20 cellular contexts compared by ENCODE assay signal in genomic region chr6:31861150-31861549, GRCh38. TPM values are rescaled to one million over a fixed set of nuclear protein-coding genes. Genes with fewer than 3 reads are reported as not detected.
DNase-seq lines count a peak whose midpoint lies in the region; ATAC-seq, FAIRE-seq and TF ChIP-seq lines count a peak whose summit lies in the region.
"Had no signal": no experiment of that assay in that cellular context is flagged by ENCODE, and none has a peak within 500 bp of the region (broad histone marks: within the 10 kb centered on the region; RNA-seq: fewer than 3 reads in every experiment).

No MANE protein-coding gene starts in this region.

- FAIRE-seq in small intestine (lab: Jason Lieb, UNC): no peak
- FAIRE-seq: TTC549 had no signal

- H3K79me2 ChIP-seq in H9 (ENCODE audit: insufficient read depth, low read length) (no peaks in the 10 kb centered on the region), neural progenitor cell (ENCODE audit: low read depth) (peaks cover 6% of the 10 kb centered on the region)

- H3K23ac ChIP-seq in H9 (ENCODE audit: insufficient read length, low read depth, low read length): no peak overlapping the region

- H3K36me3 Mint-ChIP-seq in T-helper 1 cell treated with Interleukin-12 subunit alpha and Interleukin-12 subunit beta and Interleukin-4 antibody, amounts not matched to agents 30 μg/mL and 1 μg/mL, for 36 hours (ENCODE audit: low read depth): peaks cover 20% of the 10 kb centered on the region
- peaks cover 7 to 30% (median 17%) of the 10 kb centered on the region in 3 experiments; a peak in 6 of 7 replicates for H3K36me3 Mint-ChIP-seq in H9 (ENCODE audit: insufficient read depth in 1 of 3, low read depth in 3 of 3)
- H3K36me3 Mint-ChIP-seq in effector memory CD8-positive, alpha-beta T cell (ENCODE audit: insufficient read depth): peaks cover 60% of the 10 kb centered on the region
- peaks cover 4% of the 10 kb centered on the region for H3K36me3 Mint-ChIP-seq in neural progenitor cell

- H2AFZ ChIP-seq in H9 (ENCODE audit: low read length) (no peak overlapping the region), neural progenitor cell (replicated peaks) (no peak overlapping the region)

- no peak overlapping the region for H2BK120ac ChIP-seq in H9 (ENCODE audit: low read depth, low read length, poor library complexity, severe bottlenecking)

- no peak overlapping the region for H2BK20ac ChIP-seq in H9 (ENCODE audit: low read depth, low read length, poor library complexity, severe bottlenecking)

- H3K27ac ChIP-seq in H9 (ENCODE audit: insufficient read length, low read depth, low read length) (no peak overlapping the region), neural progenitor cell (no peak overlapping the region), small intestine (ENCODE audit: low read depth in 1 of 2, low read length in 1 of 2) (no peak overlapping the region)
- H3K27ac ChIP-seq: cardiac muscle cell, SJSA1 had no signal

- no peak overlapping the region for H3K18ac ChIP-seq in H9 (ENCODE audit: insufficient read length, low read depth, low read length)

- no peaks in the 10 kb centered on the region for H3K36me3 ChIP-seq in neural progenitor cell
- peaks cover 4% of the 10 kb centered on the region in 2 donors for H3K36me3 ChIP-seq in small intestine (ENCODE audit: control insufficient read depth in 2 of 2, insufficient read depth in 2 of 2, low read length in 2 of 2)

- TF ChIP-seq CTCF in H9 (conservative IDR thresholded peaks at IDR 0.05) (no peak), neural progenitor cell (IDR thresholded peaks at IDR 0.05) (no peak)

- peaks cover 12% of the 10 kb centered on the region for H3K23me2 ChIP-seq in H9 (ENCODE audit: insufficient read length, low read depth, low read length, poor library complexity, severe bottlenecking)

- ATAC-seq in effector memory CD8-positive, alpha-beta T cell (replicated peaks): no peak
- no peak for ATAC-seq in GM18520 (IDR thresholded peaks at IDR 0.05; ENCODE audit: unreplicated experiment)
- ATAC-seq: left ventricle myocardium superior had no signal

- peaks cover 26% of the 10 kb centered on the region for H3F3A ChIP-seq in neural progenitor cell (ENCODE audit: low read depth)

- no peaks in the 10 kb centered on the region for H4K20me1 ChIP-seq in H9 (ENCODE audit: control insufficient read depth, insufficient read depth, insufficient read length)
- no peaks in the 10 kb centered on the region for H4K20me1 ChIP-seq in neural progenitor cell (ENCODE audit: low read depth)

- no peak overlapping the region for H3K9ac ChIP-seq in H9 (ENCODE audit: extremely low read depth, insufficient read length, low read length)
- no peak overlapping the region for H3K9ac ChIP-seq in neural progenitor cell

- no peaks in the 10 kb centered on the region for H3K79me1 ChIP-seq in H9 (ENCODE audit: insufficient read depth, low read depth, low read length, poor library complexity, severe bottlenecking)

- no peak overlapping the region for H4K8ac ChIP-seq in H9 (replicated peaks; ENCODE audit: insufficient read length, low read depth, low read length)

- H3K27me3 Mint-ChIP-seq in T-helper 1 cell treated with Interleukin-12 subunit alpha and Interleukin-12 subunit beta and Interleukin-4 antibody, amounts not matched to agents 30 μg/mL and 1 μg/mL, for 36 hours (ENCODE audit: low read depth): no peaks in the 10 kb centered on the region
- peaks cover 2% of the 10 kb centered on the region for H3K27me3 Mint-ChIP-seq in H9 (ENCODE audit: low read depth)
- H3K27me3 Mint-ChIP-seq in effector memory CD8-positive, alpha-beta T cell: no peaks in the 10 kb centered on the region
- H3K27me3 Mint-ChIP-seq in neural progenitor cell (ENCODE audit: insufficient read depth, low read depth): peaks cover 6% of the 10 kb centered on the region

- H4K91ac ChIP-seq in H9 (ENCODE audit: insufficient read length, low read depth, low read length): no peak overlapping the region

- no peak for DNase-seq in T-helper 1 cell
- DNase-seq in H9: no peak
- no peak for DNase-seq in effector memory CD8-positive, alpha-beta T cell
- DNase-seq in neural progenitor cell (ENCODE audit: low spot score): no peak
- no peak for DNase-seq in small intestine
- no peak for DNase-seq in NCI-H2227 treated with DMSO at 0.1 percent for 48 hours (lab: John Stamatoyannopoulos, UW)
- DNase-seq: effector CD4-positive, alpha-beta T cell; GOT3; left ventricle myocardium superior; NCI-H1436 treated with DMSO at 0.1 percent for 48 hours; NCI-H446; retina; stimulated activated CD4-positive, alpha-beta T cell treated with anti-CD3 and anti-CD28 coated beads, Interleukin-1b, Interleukin-23, amount 100 ng/mL, for 48 hours had no signal

- no peak overlapping the region for H3K4me2 ChIP-seq in H9 (ENCODE audit: insufficient read depth, insufficient read length, low read length)
- H3K4me2 ChIP-seq in neural progenitor cell: no peak overlapping the region

- H3K4me1 ChIP-seq in H9 (ENCODE audit: insufficient read depth, low read length) (no peaks in the 10 kb centered on the region), neural progenitor cell (no peaks in the 10 kb centered on the region), small intestine (ENCODE audit: control insufficient read depth in 2 of 2, insufficient read depth in 1 of 2, low read depth in 1 of 2, low read length in 1 of 2) (no peaks in the 10 kb centered on the region)

- H2BK5ac ChIP-seq in H9 (ENCODE audit: insufficient read length, low read length): no peak overlapping the region

- peaks cover 20% of the 10 kb centered on the region for H3K4me1 Mint-ChIP-seq in T-helper 1 cell treated with Interleukin-12 subunit alpha and Interleukin-12 subunit beta and Interleukin-4 antibody, amounts not matched to agents 30 μg/mL and 1 μg/mL, for 36 hours (ENCODE audit: low read depth)
- H3K4me1 Mint-ChIP-seq in H9 (peaks cover 13 to 20% of the 10 kb centered on the region in 2 experiments), neural progenitor cell (peaks cover 32% of the 10 kb centered on the region)
- peaks cover 26 to 27% of the 10 kb centered on the region in 2 donors for H3K4me1 Mint-ChIP-seq in effector memory CD8-positive, alpha-beta T cell (ENCODE audit: low read depth in 2 of 2)

- no peak overlapping the region for H4K5ac ChIP-seq in H9 (ENCODE audit: insufficient read length, low read depth, low read length)

- no peak overlapping the region for H3T11ph ChIP-seq in H9 (ENCODE audit: low read length)

- H3K4me3 Mint-ChIP-seq in T-helper 1 cell treated with Interleukin-12 subunit alpha and Interleukin-12 subunit beta and Interleukin-4 antibody, amounts not matched to agents 30 μg/mL and 1 μg/mL, for 36 hours: peak overlapping the region; percentile 98
- H3K4me3 Mint-ChIP-seq in H9: peak overlapping the region; percentile 84 to 98
- peak overlapping the region; percentile 88 to 96 for H3K4me3 Mint-ChIP-seq in effector memory CD8-positive, alpha-beta T cell
- H3K4me3 Mint-ChIP-seq in neural progenitor cell: peak overlapping the region; percentile 98

- H3K4me3 ChIP-seq in neural progenitor cell: no peak overlapping the region
- H3K4me3 ChIP-seq in small intestine (ENCODE audit: low read depth in 1 of 2, low read length in 2 of 2): no peak overlapping the region

- no peaks in the 10 kb centered on the region for H3K9me3 Mint-ChIP-seq in T-helper 1 cell treated with Interleukin-12 subunit alpha and Interleukin-12 subunit beta and Interleukin-4 antibody, amounts not matched to agents 30 μg/mL and 1 μg/mL, for 36 hours
- H3K9me3 Mint-ChIP-seq in H9: no peaks in the 10 kb centered on the region; a peak in 1 of 5 replicates
- no peaks in the 10 kb centered on the region for H3K9me3 Mint-ChIP-seq in effector memory CD8-positive, alpha-beta T cell
- H3K9me3 Mint-ChIP-seq in neural progenitor cell: no peaks in the 10 kb centered on the region

- H3K9me3 ChIP-seq in H9 (ENCODE audit: control insufficient read depth, low read depth, low read length) (no peaks in the 10 kb centered on the region), neural progenitor cell (ENCODE audit: low read depth) (no peaks in the 10 kb centered on the region), small intestine (ENCODE audit: control insufficient read depth, low read depth) (no peaks in the 10 kb centered on the region)
- H3K9me3 ChIP-seq: SJSA1, thoracic aorta had no signal

- H3K14ac ChIP-seq in H9 (ENCODE audit: insufficient read depth, low read length): no peak overlapping the region

- no peak overlapping the region for H2AK5ac ChIP-seq in H9 (ENCODE audit: insufficient read length, low read length)

- H3K56ac ChIP-seq in H9 (ENCODE audit: insufficient read length, low read depth, low read length): no peak overlapping the region

- H3K27ac Mint-ChIP-seq in T-helper 1 cell treated with Interleukin-12 subunit alpha and Interleukin-12 subunit beta and Interleukin-4 antibody, amounts not matched to agents 30 μg/mL and 1 μg/mL, for 36 hours: peak overlapping the region; percentile 91
- H3K27ac Mint-ChIP-seq in H9: no peak overlapping the region
- peak overlapping the region; percentile 95 to 97 for H3K27ac Mint-ChIP-seq in effector memory CD8-positive, alpha-beta T cell
- H3K27ac Mint-ChIP-seq in neural progenitor cell: no peak overlapping the region

- H2BK12ac ChIP-seq in H9 (ENCODE audit: insufficient read length, low read depth, low read length): no peak overlapping the region

- no peak overlapping the region for H2BK15ac ChIP-seq in H9 (ENCODE audit: low read depth, low read length)

- H3K27me3 ChIP-seq in H9 (ENCODE audit: insufficient read depth, low read length) (no peaks in the 10 kb centered on the region), neural progenitor cell (no peaks in the 10 kb centered on the region), small intestine (ENCODE audit: control insufficient read depth in 2 of 2, insufficient read depth in 2 of 2, low read length in 2 of 2) (no peaks in the 10 kb centered on the region)
- H3K27me3 ChIP-seq: cardiac muscle cell, SJSA1 had no signal

- no CpG with 5 or more reads among the region's 7 CpGs for WGBS in H9 (ENCODE audit: extremely low coverage, insufficient read length, low lambda C conversion rate)
- WGBS in small intestine, 3 donors: 92 to 97% (median 94%) methylated on average over 7 of the region's 7 CpGs

- H3K4ac ChIP-seq in H9 (ENCODE audit: low read depth, low read length): no peak overlapping the region

RNA-seq across cellular contexts. Expression of gene NEU1, which starts 1.5 kb away (rescaled TPM):
- 35.1 and 36.2 TPM in 2 replicates for total RNA-seq in H9 (2021)
- 17.4 and 30.3 TPM in 2 replicates for total RNA-seq in neural progenitor cell (ENCODE audit: low replicate concordance)
- 10 to 100 TPM; 24.8 to 38.3 (median 36.5) TPM for polyA plus RNA-seq in small intestine

RNA-seq across cellular contexts. Expression of gene SLC44A4, which starts 17.6 kb away (rescaled TPM):
- total RNA-seq in H9 (2021): 3.3 and 3.8 TPM in 2 replicates
- 0.32 and 0.93 TPM in 2 replicates for total RNA-seq in neural progenitor cell (ENCODE audit: low replicate concordance)
- polyA plus RNA-seq in small intestine: 100 to 1,000 TPM in 2 of 3 donors, 10 to 100 TPM in 1; 82.3 to 132 (median 129) TPM
- total RNA-seq: cardiac muscle cell, left ventricle myocardium superior, SJSA1 had no signal

RNA-seq across cellular contexts. Expression of gene HSPA1B, which starts 33.6 kb away (rescaled TPM):
- 85.1 and 90.5 TPM in 2 replicates for total RNA-seq in H9 (2021)
- total RNA-seq in neural progenitor cell (ENCODE audit: low replicate concordance): 35.3 and 65.1 TPM in 2 replicates
- polyA plus RNA-seq in small intestine: 10 to 100 TPM; 16.5 to 47.4 (median 22.6) TPM

RNA-seq across cellular contexts. Expression of gene EHMT2, which starts 36.3 kb away (rescaled TPM):
- total RNA-seq in H9 (2021) (121 and 124 TPM in 2 replicates), neural progenitor cell (ENCODE audit: low replicate concordance) (93.3 and 189 TPM in 2 replicates)
- 10 to 100 TPM; 27.8 to 42.4 (median 32.4) TPM for polyA plus RNA-seq in small intestine

RNA-seq across cellular contexts. Expression of gene ZBTB12, which starts 40.7 kb away (rescaled TPM):
- total RNA-seq in H9 (2021): 31.0 and 32.7 TPM in 2 replicates
- total RNA-seq in neural progenitor cell (ENCODE audit: low replicate concordance): 8.4 and 25.6 TPM in 2 replicates
- polyA plus RNA-seq in small intestine: 1 to 10 TPM; 1.6 to 8.6 (median 1.9) TPM
- polyA plus RNA-seq: cardiac muscle cell, CD14-positive monocyte had no signal

Comparison
In these comparisons a context has a peak if more than half of its experiments do, and no peak if none do; other contexts are left out.
1. H3K27ac Mint-ChIP-seq: peak in T-helper 1 cell treated with Interleukin-12 subunit alpha and Interleukin-12 subunit beta and Interleukin-4 antibody, amounts not matched to agents 30 μg/mL and 1 μg/mL, for 36 hours (single experiment) and effector memory CD8-positive, alpha-beta T cell (2 of 2); none in H9 (0 of 3) and neural progenitor cell (single experiment).
2. Peak in every context shown above with its lines, with median percentiles within 50 percentile points of each other: H3K4me3 Mint-ChIP-seq.